ENCODE assay signal across 8 cellular contexts in genomic region chr3:155805802-155806618, GRCh38. TPM values are rescaled to one million over a fixed set of nuclear protein-coding genes. Genes with fewer than 3 reads are reported as not detected.
DNase-seq lines count a peak whose midpoint lies in the region; ATAC-seq, FAIRE-seq and TF ChIP-seq lines count a peak whose summit lies in the region.

C3orf33 (minus strand) TSS chr3:155806278; CDS start chr3:155806252, 26 bp downstream.

- H3K9me3 Mint-ChIP-seq in IgD-negative memory B cell (peaks cover 0 to 3% (median 0%) of the 10 kb centered on the region in 3 donors), neural progenitor cell (no peaks in the 10 kb centered on the region)
- H3K9me3 Mint-ChIP-seq in activated T-helper 17 cell treated with anti-CD3 and anti-CD28 coated beads, Interleukin-2, amount 50 U/mL, for 72 hours: no peaks in the 10 kb centered on the region

- peak within 1 kb of the TSS; percentile 74 for H3K9ac ChIP-seq in DND-41 (ENCODE audit: low read depth, low read length)
- peak within 1 kb of the TSS; percentile 81 for H3K9ac ChIP-seq in neural progenitor cell
- H3K9ac ChIP-seq in stomach smooth muscle (ENCODE audit: low read length in 2 of 2): peak within 1 kb of the TSS; percentile 85 to 86

- peak within 1 kb of the TSS; percentile 84 to 95 (median 92) for H3K4me3 Mint-ChIP-seq in IgD-negative memory B cell
- peak within 1 kb of the TSS; percentile 82 for H3K4me3 Mint-ChIP-seq in activated T-helper 17 cell treated with anti-CD3 and anti-CD28 coated beads, Interleukin-2, amount 50 U/mL, for 72 hours
- H3K4me3 Mint-ChIP-seq in neural progenitor cell: peak within 1 kb of the TSS; percentile 89

- H3K27ac Mint-ChIP-seq in IgD-negative memory B cell (peak within 1 kb of the TSS in 2 of 3 donors; percentile 80 to 88), neural progenitor cell (peak within 1 kb of the TSS; percentile 86)
- H3K27ac Mint-ChIP-seq in activated T-helper 17 cell treated with anti-CD3 and anti-CD28 coated beads, Interleukin-2, amount 50 U/mL, for 72 hours: peak within 1 kb of the TSS; percentile 56

- H3K79me2 ChIP-seq in DND-41 (ENCODE audit: insufficient read depth, low read length): no peaks in the 10 kb centered on the region
- H3K79me2 ChIP-seq in neural progenitor cell (ENCODE audit: low read depth): no peaks in the 10 kb centered on the region

- H3K36me3 ChIP-seq in DND-41 (ENCODE audit: insufficient read depth, low read length) (no peaks in the 10 kb centered on the region), neural progenitor cell (peaks cover 7% of the 10 kb centered on the region), stomach smooth muscle (ENCODE audit: control insufficient read depth in 2 of 2, insufficient read depth in 2 of 2, low read length in 2 of 2) (no peaks in the 10 kb centered on the region)

- FAIRE-seq in RCC 7860 (lab: Jason Lieb, UNC): no peak

- no peaks in the 10 kb centered on the region for H3K36me3 Mint-ChIP-seq in IgD-negative memory B cell
- peaks cover 7% of the 10 kb centered on the region for H3K36me3 Mint-ChIP-seq in activated T-helper 17 cell treated with anti-CD3 and anti-CD28 coated beads, Interleukin-2, amount 50 U/mL, for 72 hours (ENCODE audit: low read depth)
- H3K36me3 Mint-ChIP-seq in neural progenitor cell: peaks cover 19% of the 10 kb centered on the region

- peak; percentile 92 for TF ChIP-seq CTCF in DND-41 (IDR thresholded peaks at IDR 0.05; ENCODE audit: borderline replicate concordance, extremely low read depth, low read length, poor library complexity, severe bottlenecking)
- peak; percentile 82 for TF ChIP-seq CTCF in fibroblast of villous mesenchyme (IDR thresholded peaks at IDR 0.05; ENCODE audit: insufficient read depth, low read depth, low read length)
- peak; percentile 84 for TF ChIP-seq CTCF in neural progenitor cell (IDR thresholded peaks at IDR 0.05)

- H3K27me3 ChIP-seq in DND-41 (ENCODE audit: insufficient read depth, low read length, poor library complexity) (no peaks in the 10 kb centered on the region), neural progenitor cell (no peaks in the 10 kb centered on the region), stomach smooth muscle (ENCODE audit: control insufficient read depth in 1 of 2, insufficient read depth in 2 of 2, low read length in 2 of 2) (no peaks in the 10 kb centered on the region)

- H3K27ac ChIP-seq in DND-41 (ENCODE audit: low read length) (peak within 1 kb of the TSS; percentile 73), neural progenitor cell (no peak within 1 kb of the TSS), stomach smooth muscle (ENCODE audit: low read length) (peak within 1 kb of the TSS; percentile 78)

- peaks cover 4% of the 10 kb centered on the region for H3K27me3 Mint-ChIP-seq in IgD-negative memory B cell
- peaks cover 8% of the 10 kb centered on the region for H3K27me3 Mint-ChIP-seq in activated T-helper 17 cell treated with anti-CD3 and anti-CD28 coated beads, Interleukin-2, amount 50 U/mL, for 72 hours
- peaks cover 2% of the 10 kb centered on the region for H3K27me3 Mint-ChIP-seq in neural progenitor cell (ENCODE audit: insufficient read depth, low read depth)

- H3K4me1 ChIP-seq in DND-41 (ENCODE audit: insufficient read depth, low read length) (peaks cover 19% of the 10 kb centered on the region), neural progenitor cell (no peaks in the 10 kb centered on the region), stomach smooth muscle (ENCODE audit: control insufficient read depth, insufficient read depth, low read length) (peaks cover 10% of the 10 kb centered on the region)

- ATAC-seq in DND-41 (ENCODE audit: insufficient read depth, low read depth) (peak; percentile 94), GM21576 (IDR thresholded peaks at IDR 0.05; ENCODE audit: unreplicated experiment) (peak; percentile 98)
- ATAC-seq in activated T-helper 17 cell treated with anti-CD3 and anti-CD28 coated beads, Interleukin-2, amount 50 U/mL, for 72 hours (replicated peaks): peak; percentile 98

- DNase-seq in DND-41 (peak; percentile 76), RCC 7860 (ENCODE audit: low spot score) (peak; percentile 29), fibroblast of villous mesenchyme (ENCODE audit: low read depth) (peak; percentile 47), neural progenitor cell (ENCODE audit: low spot score) (peak; percentile 86)

- H4K20me1 ChIP-seq in DND-41 (ENCODE audit: insufficient read depth, low read length) (no peaks in the 10 kb centered on the region), neural progenitor cell (ENCODE audit: low read depth) (no peaks in the 10 kb centered on the region)

- H3K4me1 Mint-ChIP-seq in IgD-negative memory B cell: peaks cover 5 to 8% (median 8%) of the 10 kb centered on the region in 3 donors
- H3K4me1 Mint-ChIP-seq in activated T-helper 17 cell treated with anti-CD3 and anti-CD28 coated beads, Interleukin-2, amount 50 U/mL, for 72 hours: peaks cover 5% of the 10 kb centered on the region
- H3K4me1 Mint-ChIP-seq in neural progenitor cell: peaks cover 2% of the 10 kb centered on the region

- peak within 1 kb of the TSS; percentile 58 to 82; a peak in 3 of 4 replicates for H3K4me3 ChIP-seq in DND-41 (ENCODE audit: low read depth in 1 of 2, low read length in 2 of 2)
- peak within 1 kb of the TSS; percentile 78 for H3K4me3 ChIP-seq in fibroblast of villous mesenchyme (ENCODE audit: low read depth, low read length)
- H3K4me3 ChIP-seq in neural progenitor cell: peak within 1 kb of the TSS; percentile 79
- H3K4me3 ChIP-seq in stomach smooth muscle (ENCODE audit: low read length in 2 of 2): peak within 1 kb of the TSS; percentile 87 to 88

- no peaks in the 10 kb centered on the region for H3K9me3 ChIP-seq in DND-41 (ENCODE audit: insufficient read depth, low read length, severe bottlenecking)
- no peaks in the 10 kb centered on the region for H3K9me3 ChIP-seq in neural progenitor cell (ENCODE audit: low read depth)
- H3K9me3 ChIP-seq in stomach smooth muscle (ENCODE audit: control insufficient read depth in 2 of 2, low read length in 2 of 2): no peaks in the 10 kb centered on the region

- H3K4me2 ChIP-seq in DND-41 (ENCODE audit: insufficient read depth, low read length) (peak within 1 kb of the TSS; percentile 96), neural progenitor cell (peak within 1 kb of the TSS; percentile 75)

- no peaks in the 10 kb centered on the region for H3F3A ChIP-seq in neural progenitor cell (ENCODE audit: low read depth)

- H2AFZ ChIP-seq in DND-41 (ENCODE audit: low read depth, low read length) (peak within 1 kb of the TSS; percentile 91), neural progenitor cell (replicated peaks) (peak within 1 kb of the TSS; percentile 98)

RNA-seq across cellular contexts. Expression of gene C3orf33, which starts in this region (rescaled TPM):
- 2.1 TPM for polyA plus RNA-seq in IgD-negative memory B cell
- 1 to 10 TPM in 1 of 2 donors, under 1 TPM in 1; 0.98 to 1.8 TPM for total RNA-seq in activated T-helper 17 cell treated with anti-CD3 and anti-CD28 coated beads, Interleukin-2, amount 50 U/mL, for 72 hours
- total RNA-seq in fibroblast of villous mesenchyme: 4.5 and 7.8 TPM in 2 replicates
- total RNA-seq in neural progenitor cell (ENCODE audit: low replicate concordance): 7.7 and 13.5 TPM in 2 replicates

Comparison
In these comparisons a context has a peak if more than half of its experiments do, and no peak if none do; other contexts are left out.
1. DNase-seq: peak in every context shown above with its lines; median percentile 86 in neural progenitor cell; 76 in DND-41; 47 in fibroblast of villous mesenchyme; 29 in RCC 7860.